8 cellular contexts compared by ENCODE assay signal in the genomic region with DNA sequence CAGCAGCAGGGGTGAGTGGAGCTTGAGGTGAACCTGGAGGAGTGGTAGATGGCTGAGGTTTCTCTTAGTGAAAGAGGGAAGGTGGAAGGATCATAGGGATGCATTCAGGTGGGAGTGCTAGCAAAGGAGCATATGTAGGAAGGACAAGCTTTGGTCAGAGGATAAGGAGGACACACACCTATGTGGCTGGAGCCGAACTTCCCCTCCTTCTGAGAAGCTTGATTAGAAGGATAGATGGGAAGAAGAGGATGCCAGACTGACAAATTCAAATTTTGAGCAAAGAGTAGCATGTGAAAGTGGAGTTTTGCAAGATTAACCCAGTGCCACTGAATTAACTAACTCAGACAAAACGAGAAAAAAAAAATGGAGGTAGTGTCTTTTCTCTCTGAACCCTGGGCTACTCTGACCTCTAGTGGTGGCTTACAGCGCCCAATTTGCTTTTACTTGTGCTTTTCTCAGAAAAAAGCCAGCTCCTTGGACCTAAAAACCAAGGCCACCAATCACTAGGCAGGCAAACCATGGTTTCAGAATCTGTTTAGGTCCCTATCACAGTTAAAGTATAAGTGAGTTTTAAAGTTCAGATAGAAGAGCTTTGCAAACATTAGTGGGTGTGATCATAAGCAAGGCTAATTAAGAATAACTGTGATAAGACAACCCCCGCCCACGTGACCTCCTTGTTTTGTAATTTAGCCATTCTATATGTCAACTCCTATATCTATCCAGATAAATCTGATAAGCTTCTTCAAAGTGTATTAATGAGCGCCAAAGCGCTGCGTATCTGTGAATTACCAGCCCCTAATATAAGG. TPM values are rescaled to one million over a fixed set of nuclear protein-coding genes. Genes with fewer than 3 reads are reported as not detected.
DNase-seq lines count a peak whose midpoint lies in the region; ATAC-seq and TF ChIP-seq lines count a peak whose summit lies in the region.

No MANE protein-coding gene starts in this region.

- peak overlapping the region; percentile 53 for H2AFZ ChIP-seq in trophoblast cell (ENCODE audit: insufficient read depth, low read length, poor library complexity)

- TF ChIP-seq CTCF in RWPE1 (conservative IDR thresholded peaks at IDR 0.05; ENCODE audit: low read depth) (peak; percentile 57), foreskin keratinocyte (conservative IDR thresholded peaks at IDR 0.05) (peak; percentile 67)

- peaks cover 28% of the 10 kb centered on the region for H3K4me1 Mint-ChIP-seq in activated T-helper 17 cell treated with anti-CD3 and anti-CD28 coated beads, Interleukin-2, amount 50 U/mL, for 72 hours

- no peak overlapping the region for H3K14ac ChIP-seq in trophoblast cell (ENCODE audit: low read length)

- no peak overlapping the region for H2AK5ac ChIP-seq in trophoblast cell (ENCODE audit: low read length)

- H2BK12ac ChIP-seq in trophoblast cell (ENCODE audit: low read length), result peak overlapping the region; percentile 13

- H3K9ac ChIP-seq in trophoblast cell (ENCODE audit: low read length), result no peak overlapping the region

- H3K27me3 ChIP-seq in foreskin keratinocyte (no peaks in the 10 kb centered on the region), trophoblast cell (ENCODE audit: insufficient read depth, low read length) (no peaks in the 10 kb centered on the region)

- peak overlapping the region; percentile 87 for H3K27ac Mint-ChIP-seq in activated T-helper 17 cell treated with anti-CD3 and anti-CD28 coated beads, Interleukin-2, amount 50 U/mL, for 72 hours

- H3K23ac ChIP-seq in trophoblast cell (ENCODE audit: low read length), result no peak overlapping the region

- H3K4me3 Mint-ChIP-seq in activated T-helper 17 cell treated with anti-CD3 and anti-CD28 coated beads, Interleukin-2, amount 50 U/mL, for 72 hours, result peak overlapping the region; percentile 65

- CTCF ChIA-PET in RWPE1 (lab: Yijun Ruan, JAX), result interaction anchor here (0.6 to 1.6 kb wide), 25 partner anchors 9 to 810 kb away, joined by 3 to 23 read pairs (median 4); no protein-coding TSS in a partner anchor

- no peak overlapping the region for H4K91ac ChIP-seq in trophoblast cell (ENCODE audit: low read depth, low read length)

- H3K79me2 ChIP-seq in trophoblast cell (ENCODE audit: control insufficient read depth, insufficient read depth, low read length, poor library complexity), result peaks cover 1% of the 10 kb centered on the region

- no peak overlapping the region for H3K18ac ChIP-seq in trophoblast cell (ENCODE audit: low read length)

- H3K27ac ChIP-seq in RWPE1, result peak overlapping the region; percentile 55; the same call in 1 of the 2 replicates
- no peak overlapping the region for H3K27ac ChIP-seq in foreskin keratinocyte
- no peak overlapping the region for H3K27ac ChIP-seq in trophoblast cell (ENCODE audit: low read depth, low read length)

- H3K36me3 Mint-ChIP-seq in activated T-helper 17 cell treated with anti-CD3 and anti-CD28 coated beads, Interleukin-2, amount 50 U/mL, for 72 hours (ENCODE audit: low read depth), result peaks cover 50% of the 10 kb centered on the region

- no peak overlapping the region for H2BK5ac ChIP-seq in trophoblast cell (ENCODE audit: low read depth, low read length, poor library complexity)

- no peak overlapping the region for H3K4me2 ChIP-seq in trophoblast cell (ENCODE audit: low read length)

- DNase-seq in Daoy (ENCODE audit: low read depth), result peak; percentile 73
- peak; percentile 56 to 58 for DNase-seq in Kasumi-1 (lab: John Stamatoyannopoulos, UW)
- no peak for DNase-seq in RWPE1 (ENCODE audit: low spot score)
- peak in 1 of 2 donors; percentile 32 for DNase-seq in foreskin keratinocyte
- DNase-seq in trophoblast cell, result peak; percentile 65 to 91
- peak; percentile 68 for DNase-seq in ureter (ENCODE audit: low spot score)

- no peaks in the 10 kb centered on the region for H3K9me3 ChIP-seq in trophoblast cell (ENCODE audit: insufficient read depth, low read depth, low read length)

- H4K8ac ChIP-seq in trophoblast cell (ENCODE audit: low read depth, low read length), result peak overlapping the region; percentile 3

- H4K12ac ChIP-seq in trophoblast cell (ENCODE audit: low read depth, low read length), result no peak overlapping the region

- ATAC-seq in activated T-helper 17 cell treated with anti-CD3 and anti-CD28 coated beads, Interleukin-2, amount 50 U/mL, for 72 hours (replicated peaks), result peak; percentile 29
- ATAC-seq in foreskin keratinocyte, result no peak
- no peak for ATAC-seq in HG02840 (IDR thresholded peaks at IDR 0.05; ENCODE audit: low FRiP score, unreplicated experiment)

- peaks cover 5% of the 10 kb centered on the region for H3K79me1 ChIP-seq in trophoblast cell (ENCODE audit: low read length)

- no peaks in the 10 kb centered on the region for H3K36me3 ChIP-seq in trophoblast cell (ENCODE audit: control insufficient read depth in 1 of 2, insufficient read depth in 2 of 2, low read length in 2 of 2)

- H3K4me1 ChIP-seq in foreskin keratinocyte, result peaks cover 31% of the 10 kb centered on the region
- peaks cover 9 to 13% of the 10 kb centered on the region in 2 experiments for H3K4me1 ChIP-seq in trophoblast cell (ENCODE audit: control insufficient read depth in 1 of 2, insufficient read depth in 2 of 2, low read length in 2 of 2)

- H3K4ac ChIP-seq in trophoblast cell (ENCODE audit: low read depth, low read length), result no peak overlapping the region

- no peaks in the 10 kb centered on the region for H3K9me3 Mint-ChIP-seq in activated T-helper 17 cell treated with anti-CD3 and anti-CD28 coated beads, Interleukin-2, amount 50 U/mL, for 72 hours

- WGBS in trophoblast cell (ENCODE audit: extremely low coverage, insufficient coverage, insufficient read length), result no CpG with 5 or more reads among the region's 8 CpGs

- no peak overlapping the region for H3K4me3 ChIP-seq in trophoblast cell (ENCODE audit: low read depth, low read length)

- no peaks in the 10 kb centered on the region for H3K27me3 Mint-ChIP-seq in activated T-helper 17 cell treated with anti-CD3 and anti-CD28 coated beads, Interleukin-2, amount 50 U/mL, for 72 hours

- H2BK120ac ChIP-seq in trophoblast cell (ENCODE audit: insufficient read depth, low read length, poor library complexity), result no peak overlapping the region

- POLR2A ChIA-PET in RWPE1 (lab: Yijun Ruan, JAX; ENCODE audit: low non-redundant PET), result interaction anchor here (0.7 kb wide), 1 partner anchor 1566 kb away, joined by 3 read pairs; no protein-coding TSS in a partner anchor

RNA-seq across cellular contexts. Expression of a gene that starts 15.5 kb away (rescaled TPM):
- 116 and 250 TPM in 2 replicates for total RNA-seq in Daoy (2014; rRNA removed; shearing (Covaris generic))
- 10 to 100 TPM; 36.7 to 60.2 TPM for total RNA-seq in activated T-helper 17 cell treated with anti-CD3 and anti-CD28 coated beads, Interleukin-2, amount 50 U/mL, for 72 hours
- 174 and 217 TPM in 2 replicates for total RNA-seq in foreskin keratinocyte
- polyA plus RNA-seq in foreskin keratinocyte, result 230 and 288 TPM in 2 replicates
- 10.1 and 10.7 TPM in 2 replicates for polyA plus RNA-seq in trophoblast cell (2013)
- 193 TPM for total RNA-seq in ureter
